Comparison of ENCODE assay signal across 1 cellular context in the genomic region with DNA sequence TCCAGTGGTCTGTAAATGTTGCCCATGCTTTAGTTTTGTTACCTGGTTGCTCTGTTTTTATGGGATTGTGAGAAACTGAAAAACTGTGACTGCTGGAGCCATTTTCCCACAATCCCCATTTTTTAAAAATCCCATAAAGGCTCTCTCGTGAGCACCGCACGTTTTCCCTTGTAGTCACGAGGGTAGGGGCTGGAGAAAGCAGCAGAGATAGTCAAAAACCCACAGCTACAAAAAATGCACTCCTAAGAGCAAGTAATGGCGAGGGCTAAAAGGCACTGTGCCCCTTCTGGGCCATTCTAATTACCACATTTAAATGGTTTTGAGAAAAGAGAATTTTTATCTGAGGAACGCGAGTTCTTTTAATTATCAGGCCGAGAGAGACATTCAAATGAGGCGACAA.
TF ChIP-seq lines count a peak whose summit lies in the region.

No MANE protein-coding gene starts in this region.

TF ChIP-seq in GM23338, 12 proteins besides CTCF, POLR2A, EP300 and RAD21 (continued from another document):
- TF ChIP-seq ZNF462 (CRISPR knock-in tag; IDR thresholded peaks at IDR 0.05) (no peak), JUNB (IDR thresholded peaks at IDR 0.05; ENCODE audit: unreplicated experiment) (no peak), EZH2phosphoT487 (IDR thresholded peaks at IDR 0.05; ENCODE audit: unreplicated experiment) (no peak), EZH2 (IDR thresholded peaks at IDR 0.05; ENCODE audit: low read depth, unreplicated experiment) (no peak), ZNF331 (CRISPR knock-in tag; IDR thresholded peaks at IDR 0.05; ENCODE audit: low read depth) (no peak)
